ENCODE assay signal across 10 cellular contexts in the genomic region with DNA sequence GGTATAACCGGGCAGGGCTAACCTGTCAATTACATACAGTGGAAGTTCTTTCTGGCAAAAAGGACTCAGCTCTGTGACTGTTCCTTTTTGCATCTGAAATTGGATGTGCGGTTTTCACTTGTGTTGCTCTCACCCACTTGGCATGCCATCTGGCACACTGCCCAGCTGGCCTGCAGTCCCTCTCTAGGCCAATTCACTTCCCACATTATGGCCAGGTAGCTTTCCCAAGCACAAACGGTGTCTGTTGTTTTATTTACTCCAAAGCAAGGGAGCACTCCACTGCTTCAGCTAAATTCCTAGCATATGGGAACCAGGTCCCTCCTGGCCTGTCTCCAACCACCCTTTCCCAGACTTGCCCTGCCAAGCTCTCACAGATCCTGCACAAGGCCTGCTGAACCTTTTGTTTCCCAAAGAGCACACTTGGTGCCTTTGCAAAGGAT.
DNase-seq lines count a peak whose midpoint lies in the region; ATAC-seq and TF ChIP-seq lines count a peak whose summit lies in the region.
"Had no signal": no experiment of that assay in that cellular context is flagged by ENCODE, and none has a peak within 500 bp of the region (broad histone marks: within the 10 kb centered on the region; RNA-seq: fewer than 3 reads in every experiment).

No MANE protein-coding gene starts in this region.

- ATAC-seq in T-cell (replicated peaks in 1 of 4) = no peak
- no peak for ATAC-seq in natural killer cell

- no peak for TF ChIP-seq POLR2A in adrenal gland (IDR thresholded peaks at IDR 0.05)

- in situ Hi-C loops in KBM-7 (cut with MboI; ENCODE audit: low pct_unique_long_range_greater_than_20kb, low sequenced_read_pairs) = no loop called here

- 42 to 54% (median 44%) methylated on average over 3 of the region's 3 CpGs for WGBS in adrenal gland, 4 donors
- WGBS in iPS DF 6.9 (ENCODE audit: insufficient coverage, insufficient read length) = no CpG with 5 or more reads among the region's 3 CpGs

- H3K27ac ChIP-seq in adrenal gland (no peak overlapping the region), iPS DF 6.9 (ENCODE audit: low read length) (no peak overlapping the region)

- peak; percentile 72 for DNase-seq in COR-L47 (lab: John Stamatoyannopoulos, UW)
- DNase-seq in NCI-H1105 (lab: John Stamatoyannopoulos, UW) = peak; percentile 78
- DNase-seq in adrenal gland = peak; percentile 38 to 74 (median 58)
- DNase-seq in iPS DF 6.9 (ENCODE audit: low read depth, low spot score) = peak; percentile 11
- DNase-seq in retina = no peak
- no peak for DNase-seq in T-cell
- no peak for DNase-seq in natural killer cell
- DNase-seq in KBM-7 = no peak
- DNase-seq: CD4-positive, alpha-beta memory T cell; NCI-H1436 had no signal

- intact Hi-C loops in adrenal gland (cut with DNase I) = loop anchor here in 1 of 2 donors (10.0 kb wide), 1 partner anchor 297 kb away; no protein-coding TSS in a partner anchor
- intact Hi-C loops in natural killer cell (cut with micrococcal nuclease) = no loop called here

- no peaks in the 10 kb centered on the region for H3K9me3 ChIP-seq in adrenal gland (replicated peaks in 1 of 3)
- no peaks in the 10 kb centered on the region for H3K9me3 ChIP-seq in iPS DF 6.9 (ENCODE audit: control insufficient read depth, insufficient read depth, low read length)

- H3K36me3 Mint-ChIP-seq in T-cell (peaks cover 56% of the 10 kb centered on the region), natural killer cell (no peaks in the 10 kb centered on the region)

- no peak for TF ChIP-seq CTCF in adrenal gland (IDR thresholded peaks at IDR 0.05)
- no peak for TF ChIP-seq CTCF in natural killer cell (IDR thresholded peaks at IDR 0.05)

- H3K4me3 Mint-ChIP-seq in T-cell (no peak overlapping the region), natural killer cell (no peak overlapping the region)
- H3K4me3 Mint-ChIP-seq: CD4-positive, alpha-beta memory T cell had no signal

- H3K27me3 Mint-ChIP-seq in T-cell (no peaks in the 10 kb centered on the region), natural killer cell (ENCODE audit: low read depth in 2 of 2) (no peaks in the 10 kb centered on the region)
- H3K27me3 Mint-ChIP-seq: CD4-positive, alpha-beta memory T cell had no signal

- H3K36me3 ChIP-seq in adrenal gland (replicated peaks in 1 of 2) (peaks cover 0 to 23% of the 10 kb centered on the region in 2 donors), iPS DF 6.9 (ENCODE audit: control insufficient read depth, insufficient read depth, low read length) (peaks cover 10% of the 10 kb centered on the region)

- H3K27me3 ChIP-seq in adrenal gland (no peaks in the 10 kb centered on the region), iPS DF 6.9 (ENCODE audit: control insufficient read depth, insufficient read depth, low read length) (no peaks in the 10 kb centered on the region; the same call in 1 of the 2 replicates)

- POLR2A ChIA-PET in T-cell (lab: Charles Lee) = interaction anchor here (0.6 to 0.8 kb wide), 2 partner anchors 12 to 206 kb away, joined by 7 to 9 read pairs; no protein-coding TSS in a partner anchor

- CTCF ChIA-PET in T-cell (lab: Charles Lee) = no interaction called here

- no peaks in the 10 kb centered on the region for H3K9me3 Mint-ChIP-seq in T-cell
- no peaks in the 10 kb centered on the region for H3K9me3 Mint-ChIP-seq in natural killer cell

- H3K27ac Mint-ChIP-seq in T-cell (no peak overlapping the region), natural killer cell (no peak overlapping the region)
- H3K27ac Mint-ChIP-seq: CD4-positive, alpha-beta memory T cell had no signal

- H3K4me1 ChIP-seq in adrenal gland (replicated peaks in 1 of 2) (peaks cover 0 to 6% of the 10 kb centered on the region in 2 donors), iPS DF 6.9 (ENCODE audit: control insufficient read depth, insufficient read depth, low read length) (peaks cover 8% of the 10 kb centered on the region)

- no peaks in the 10 kb centered on the region for H3K4me1 Mint-ChIP-seq in T-cell
- no peaks in the 10 kb centered on the region for H3K4me1 Mint-ChIP-seq in natural killer cell
- H3K4me1 Mint-ChIP-seq: CD4-positive, alpha-beta memory T cell had no signal

- H3K4me3 ChIP-seq in adrenal gland (no peak overlapping the region), iPS DF 6.9 (ENCODE audit: low read length) (no peak overlapping the region)

Comparison
In these comparisons a context has a peak if more than half of its experiments do, and no peak if none do; other contexts are left out.
1. DNase-seq: peak in COR-L47 (single experiment), NCI-H1105 (single experiment), adrenal gland (7 of 7) and iPS DF 6.9 (single experiment); none in retina (single experiment), T-cell (0 of 34), natural killer cell (single experiment) and KBM-7 (single experiment).